8 cellular contexts compared by ENCODE assay signal in genomic region chr1:202192770-202193613, GRCh38. TPM values are rescaled to one million over a fixed set of nuclear protein-coding genes. Genes with fewer than 3 reads are reported as not detected.
DNase-seq lines count a peak whose midpoint lies in the region; ATAC-seq, FAIRE-seq and TF ChIP-seq lines count a peak whose summit lies in the region.

No MANE protein-coding gene starts in this region.

- no peak overlapping the region for H3K18ac ChIP-seq in trophoblast cell (ENCODE audit: low read length)

- no peak for FAIRE-seq in RCC 7860 (lab: Jason Lieb, UNC)

- no peak overlapping the region for H3K4ac ChIP-seq in trophoblast cell (ENCODE audit: low read depth, low read length)

- TF ChIP-seq CTCF in CD8-positive, alpha-beta T cell (IDR thresholded peaks at IDR 0.05): peak; percentile 83
- peak in 3 of 4 experiments; percentile 69 to 94 (median 74) for TF ChIP-seq CTCF in gastroesophageal sphincter (IDR thresholded peaks at IDR 0.05)
- TF ChIP-seq CTCF in vagina (IDR thresholded peaks at IDR 0.05): peak; percentile 48 to 62 (median 62)

- no peak overlapping the region for H2AFZ ChIP-seq in trophoblast cell (ENCODE audit: insufficient read depth, low read length, poor library complexity)

- H4K91ac ChIP-seq in trophoblast cell (ENCODE audit: low read depth, low read length): no peak overlapping the region

- H3K36me3 ChIP-seq in CD8-positive, alpha-beta T cell (ENCODE audit: insufficient read depth, low read length): no peaks in the 10 kb centered on the region
- no peaks in the 10 kb centered on the region for H3K36me3 ChIP-seq in HAP-1 (replicated peaks)
- H3K36me3 ChIP-seq in gastroesophageal sphincter: no peaks in the 10 kb centered on the region
- H3K36me3 ChIP-seq in trophoblast cell (ENCODE audit: control insufficient read depth in 1 of 2, insufficient read depth in 2 of 2, low read length in 2 of 2): no peaks in the 10 kb centered on the region
- H3K36me3 ChIP-seq in vagina: no peaks in the 10 kb centered on the region

- ATAC-seq in CD8-positive, alpha-beta T cell: peak; percentile 44
- ATAC-seq in gastroesophageal sphincter (peak; percentile 55), HG03342 (IDR thresholded peaks at IDR 0.05; ENCODE audit: unreplicated experiment) (no peak)

- TF ChIP-seq POLR2A in gastroesophageal sphincter (IDR thresholded peaks at IDR 0.05): no peak
- no peak for TF ChIP-seq POLR2A in vagina (IDR thresholded peaks at IDR 0.05)

- no peak for TF ChIP-seq EP300 in gastroesophageal sphincter (IDR thresholded peaks at IDR 0.05)

- no peak overlapping the region for H3K27ac ChIP-seq in CD8-positive, alpha-beta T cell (ENCODE audit: low read depth, low read length)
- H3K27ac ChIP-seq in gastroesophageal sphincter: no peak overlapping the region
- H3K27ac ChIP-seq in trophoblast cell (ENCODE audit: low read depth, low read length): no peak overlapping the region
- no peak overlapping the region for H3K27ac ChIP-seq in vagina

- no peaks in the 10 kb centered on the region for H3K79me1 ChIP-seq in trophoblast cell (ENCODE audit: low read length)

- peak; percentile 30 to 74 (median 51) for DNase-seq in CD8-positive, alpha-beta T cell
- DNase-seq in HAP-1 (ENCODE audit: low spot score in 2 of 2): peak; percentile 46 to 79
- peak; percentile 21 for DNase-seq in RCC 7860 (ENCODE audit: low spot score)
- DNase-seq in activated T-helper 9 cell treated with anti-CD3 and anti-CD28 coated beads, Interleukin-2, amount 50 U/mL, for 16 hours (ENCODE audit: low read depth): peak; percentile 36
- peak; percentile 21 to 75 for DNase-seq in trophoblast cell
- DNase-seq in vagina (ENCODE audit: extremely low spot score in 2 of 2): no peak

- no peak overlapping the region for H2BK120ac ChIP-seq in trophoblast cell (ENCODE audit: insufficient read depth, low read length, poor library complexity)

- no peak overlapping the region for H2AK5ac ChIP-seq in trophoblast cell (ENCODE audit: low read length)

- H3K4me3 ChIP-seq in CD8-positive, alpha-beta T cell (ENCODE audit: low read depth, low read length): no peak overlapping the region
- H3K4me3 ChIP-seq in HAP-1: no peak overlapping the region
- peak overlapping the region in 1 of 2 donors; percentile 43 for H3K4me3 ChIP-seq in gastroesophageal sphincter
- H3K4me3 ChIP-seq in trophoblast cell (ENCODE audit: low read depth, low read length): no peak overlapping the region
- peak overlapping the region in 1 of 2 donors; percentile 28 for H3K4me3 ChIP-seq in vagina

- H3K14ac ChIP-seq in trophoblast cell (ENCODE audit: low read length): no peak overlapping the region

- peaks cover 15% of the 10 kb centered on the region for H3K4me1 Mint-ChIP-seq in CD8-positive, alpha-beta T cell (ENCODE audit: low read depth)

- peaks cover 14% of the 10 kb centered on the region for H3K27me3 Mint-ChIP-seq in CD8-positive, alpha-beta T cell (ENCODE audit: low read depth)

- no peak overlapping the region for H3K23ac ChIP-seq in trophoblast cell (ENCODE audit: low read length)

- in situ Hi-C loops in HAP-1 (cut with MboI; ENCODE audit: low sequenced_read_pairs): no loop called here

- intact Hi-C loops in CD8-positive, alpha-beta T cell (cut with DNase I, micrococcal nuclease): loop anchor here (1.0 to 2.0 kb wide), 3 partner anchors 32 to 526 kb away; partner anchors contain the start of gene PTPN7 (in 1 of the 2)
- intact Hi-C loops in vagina (cut with DNase I): loop anchor here (1.0 kb wide), 1 partner anchor 122 kb away; no protein-coding TSS in a partner anchor

- H3K9me3 Mint-ChIP-seq in CD8-positive, alpha-beta T cell: no peaks in the 10 kb centered on the region

- POLR2A ChIA-PET in CD8-positive, alpha-beta T cell (lab: Charles Lee): interaction anchor here (0.7 kb wide), 1 partner anchor 32 kb away, joined by 3 read pairs; the partner anchor contains the start of gene PTPN7

- no peak overlapping the region for H3K4me2 ChIP-seq in trophoblast cell (ENCODE audit: low read length)

- H3K79me2 ChIP-seq in trophoblast cell (ENCODE audit: control insufficient read depth, insufficient read depth, low read length, poor library complexity): no peaks in the 10 kb centered on the region

- CTCF ChIA-PET in CD8-positive, alpha-beta T cell (lab: Charles Lee): interaction anchor here (0.7 to 5.3 kb wide), 36 partner anchors 8 to 940 kb away, joined by 3 to 70 read pairs (median 4); no protein-coding TSS in a partner anchor

- no peak overlapping the region for H4K12ac ChIP-seq in trophoblast cell (ENCODE audit: low read depth, low read length)

- no peak overlapping the region for H3K4me3 Mint-ChIP-seq in CD8-positive, alpha-beta T cell

- H2BK12ac ChIP-seq in trophoblast cell (ENCODE audit: low read length): no peak overlapping the region

- no peaks in the 10 kb centered on the region for H3K27me3 ChIP-seq in CD8-positive, alpha-beta T cell (ENCODE audit: insufficient read depth, low read length)
- H3K27me3 ChIP-seq in HAP-1 (ENCODE audit: low read depth) (peaks cover 27% of the 10 kb centered on the region), gastroesophageal sphincter (peaks cover 60% of the 10 kb centered on the region), trophoblast cell (ENCODE audit: insufficient read depth, low read length) (peaks cover 24% of the 10 kb centered on the region), vagina (no peaks in the 10 kb centered on the region)

- H4K8ac ChIP-seq in trophoblast cell (ENCODE audit: low read depth, low read length): no peak overlapping the region

- H3K9ac ChIP-seq in trophoblast cell (ENCODE audit: low read length): no peak overlapping the region

- no peak overlapping the region for H2BK5ac ChIP-seq in trophoblast cell (ENCODE audit: low read depth, low read length, poor library complexity)

- H3K4me1 ChIP-seq in CD8-positive, alpha-beta T cell (ENCODE audit: insufficient read depth, low read length): peaks cover 7% of the 10 kb centered on the region
- H3K4me1 ChIP-seq in HAP-1: no peaks in the 10 kb centered on the region
- peaks cover 0 to 17% (median 0%) of the 10 kb centered on the region in 3 donors for H3K4me1 ChIP-seq in gastroesophageal sphincter
- no peaks in the 10 kb centered on the region for H3K4me1 ChIP-seq in trophoblast cell (ENCODE audit: control insufficient read depth in 1 of 2, insufficient read depth in 2 of 2, low read length in 2 of 2)
- H3K4me1 ChIP-seq in vagina: peaks cover 11% of the 10 kb centered on the region

- no peaks in the 10 kb centered on the region for H3K36me3 Mint-ChIP-seq in CD8-positive, alpha-beta T cell

- H3K27ac Mint-ChIP-seq in CD8-positive, alpha-beta T cell: no peak overlapping the region

- H3K9me3 ChIP-seq in CD8-positive, alpha-beta T cell (ENCODE audit: low read length): no peaks in the 10 kb centered on the region
- no peaks in the 10 kb centered on the region for H3K9me3 ChIP-seq in HAP-1
- H3K9me3 ChIP-seq in gastroesophageal sphincter: no peaks in the 10 kb centered on the region
- no peaks in the 10 kb centered on the region for H3K9me3 ChIP-seq in trophoblast cell (ENCODE audit: insufficient read depth, low read depth, low read length)
- no peaks in the 10 kb centered on the region for H3K9me3 ChIP-seq in vagina

- WGBS in gastroesophageal sphincter (ENCODE audit: low coverage in 1 of 2), 2 donors: 14 to 62% methylated on average over 1 to 2 of the region's 18 CpGs
- no CpG with 5 or more reads among the region's 18 CpGs for WGBS in trophoblast cell (ENCODE audit: extremely low coverage, insufficient coverage, insufficient read length)

RNA-seq across cellular contexts. Expression of gene LGR6, which starts 0.6 kb away (rescaled TPM):
- 1 to 10 TPM; 1.7 to 1.9 TPM for total RNA-seq in CD8-positive, alpha-beta T cell
- total RNA-seq in gastroesophageal sphincter: 1 to 10 TPM in 1 of 4 donors, under 1 TPM in 3; 0.12 to 2.8 (median 0.48) TPM
- polyA plus RNA-seq in trophoblast cell (2013): 0.04 and 0.10 TPM in 2 replicates
- 6.6 TPM for total RNA-seq in vagina

RNA-seq across cellular contexts. Expression of gene PTPN7, which starts 32.6 kb away (rescaled TPM):
- total RNA-seq in CD8-positive, alpha-beta T cell: 100 to 1,000 TPM; 106 to 108 TPM
- total RNA-seq in gastroesophageal sphincter (1 to 10 TPM in 3 of 4 donors, under 1 TPM in 1; 0.78 to 2.0 (median 1.7) TPM), vagina (7.9 TPM)
- polyA plus RNA-seq in trophoblast cell (2013): not detected in 2 replicates

RNA-seq across cellular contexts. Expression of gene ARL8A, which starts 48.5 kb away (rescaled TPM):
- 10 to 100 TPM; 58.4 to 64.2 TPM for total RNA-seq in CD8-positive, alpha-beta T cell
- total RNA-seq in gastroesophageal sphincter (10 to 100 TPM; 34.9 to 57.5 (median 43.6) TPM), vagina (25.5 TPM)
- 20.3 and 20.9 TPM in 2 replicates for polyA plus RNA-seq in trophoblast cell (2013)

Comparison
In these comparisons a context has a peak if more than half of its experiments do, and no peak if none do; other contexts are left out.
1. DNase-seq: peak in CD8-positive, alpha-beta T cell (7 of 7), HAP-1 (2 of 2), RCC 7860 (single experiment), activated T-helper 9 cell treated with anti-CD3 and anti-CD28 coated beads, Interleukin-2, amount 50 U/mL, for 16 hours (single experiment) and trophoblast cell (2 of 2); none in vagina (0 of 2).
2. RNA of gene PTPN7, which starts 32.6 kb away (total RNA-seq): 106 to 108 TPM in CD8-positive, alpha-beta T cell; 7.9 TPM in vagina (single experiment) and 0.78 to 2.0 TPM in gastroesophageal sphincter; every median in the first group is over 10 times any median in the second.
3. Peak in every context shown above with its lines, with median percentiles within 50 percentile points of each other: CTCF ChIP-seq.